1 cellular context compared by ENCODE assay signal in genomic region chr10:97781541-97782331, GRCh38.
TF ChIP-seq lines count a peak whose summit lies in the region.

No MANE protein-coding gene starts in this region.

TF ChIP-seq in IMR-90, 13 proteins besides CTCF, POLR2A, EP300 and RAD21:
- TF ChIP-seq MXI1 (IDR thresholded peaks at IDR 0.05; ENCODE audit: borderline replicate concordance, low read depth, low read length) (no peak), FOS (IDR thresholded peaks at IDR 0.05; ENCODE audit: low read depth, low read length) (no peak), CEBPB (IDR thresholded peaks at IDR 0.05; ENCODE audit: low read depth, low read length) (no peak), RFX5 (IDR thresholded peaks at IDR 0.05; ENCODE audit: low read depth, low read length) (no peak), USF2 (IDR thresholded peaks at IDR 0.05; ENCODE audit: low read depth, low read length) (no peak), MAFK (IDR thresholded peaks at IDR 0.05; ENCODE audit: low read depth, low read length) (no peak), RCOR1 (IDR thresholded peaks at IDR 0.05; ENCODE audit: insufficient replicate concordance, low read length) (no peak), NFE2L2 (IDR thresholded peaks at IDR 0.05; ENCODE audit: low read depth, low read length) (no peak), BHLHE40 (IDR thresholded peaks at IDR 0.05; ENCODE audit: low read depth, low read length) (no peak), MAZ (IDR thresholded peaks at IDR 0.05; ENCODE audit: borderline replicate concordance, low read depth, low read length) (no peak), CHD1 (IDR thresholded peaks at IDR 0.05; ENCODE audit: low read depth, low read length) (no peak), ELK1 (IDR thresholded peaks at IDR 0.05; ENCODE audit: borderline replicate concordance, low read depth, low read length) (no peak), SMC3 (IDR thresholded peaks at IDR 0.05; ENCODE audit: low read depth, low read length) (no peak)
